In genomic region chr4:153620352-153620751, GRCh38 we compare ENCODE assay signal across 12 cellular contexts.
DNase-seq lines count a peak whose midpoint lies in the region; ATAC-seq, FAIRE-seq and TF ChIP-seq lines count a peak whose summit lies in the region.
"Had no signal": no experiment of that assay in that cellular context is flagged by ENCODE, and none has a peak within 500 bp of the region (broad histone marks: within the 10 kb centered on the region; RNA-seq: fewer than 3 reads in every experiment).

No MANE protein-coding gene starts in this region.

- no peaks in the 10 kb centered on the region for H3K27me3 Mint-ChIP-seq in activated naive CD4-positive, alpha-beta T cell treated with anti-CD3 and anti-CD28 coated beads for 36 hours (ENCODE audit: low read depth)
- H3K27me3 Mint-ChIP-seq in activated naive CD4-positive, alpha-beta T cell treated with anti-CD3 and anti-CD28 coated beads, Interleukin-2, amount 10 ng/mL, durations not matched to agents 7 days and 5 days: no peaks in the 10 kb centered on the region
- no peaks in the 10 kb centered on the region for H3K27me3 Mint-ChIP-seq in stimulated activated memory B cell treated with anti-CD40 and anti-IgM and Interleukin-4, amounts not matched to agents 10 μg/mL and 1 μg/mL and 100 μg/mL, for 72 hours

- peaks cover 67% of the 10 kb centered on the region for H3K36me3 Mint-ChIP-seq in activated naive CD4-positive, alpha-beta T cell treated with anti-CD3 and anti-CD28 coated beads for 36 hours (ENCODE audit: low read depth)
- peaks cover 65% of the 10 kb centered on the region for H3K36me3 Mint-ChIP-seq in activated naive CD4-positive, alpha-beta T cell treated with anti-CD3 and anti-CD28 coated beads, Interleukin-2, amount 10 ng/mL, durations not matched to agents 7 days and 5 days
- peaks cover 64% of the 10 kb centered on the region for H3K36me3 Mint-ChIP-seq in stimulated activated memory B cell treated with anti-CD40 and anti-IgM and Interleukin-4, amounts not matched to agents 10 μg/mL and 1 μg/mL and 100 μg/mL, for 72 hours

- peaks cover 39% of the 10 kb centered on the region for H3K4me1 Mint-ChIP-seq in activated naive CD4-positive, alpha-beta T cell treated with anti-CD3 and anti-CD28 coated beads for 36 hours (ENCODE audit: low read depth)
- peaks cover 19% of the 10 kb centered on the region for H3K4me1 Mint-ChIP-seq in activated naive CD4-positive, alpha-beta T cell treated with anti-CD3 and anti-CD28 coated beads, Interleukin-2, amount 10 ng/mL, durations not matched to agents 7 days and 5 days
- H3K4me1 Mint-ChIP-seq in stimulated activated memory B cell treated with anti-CD40 and anti-IgM and Interleukin-4, amounts not matched to agents 10 μg/mL and 1 μg/mL and 100 μg/mL, for 72 hours: peaks cover 25% of the 10 kb centered on the region

- FAIRE-seq in GM19239 (lab: Jason Lieb, UNC): no peak

- ATAC-seq in SK-N-SH treated with all-trans-retinoic acid at 6 μM for 48 hours: peak; percentile 53
- no peak for ATAC-seq in stimulated activated memory B cell treated with anti-CD40 and anti-IgM and Interleukin-4, amounts not matched to agents 10 μg/mL and 1 μg/mL and 100 μg/mL, for 72 hours

- no peak for DNase-seq in activated naive CD4-positive, alpha-beta T cell treated with anti-CD3 and anti-CD28 coated beads for 36 hours
- no peak for DNase-seq in activated naive CD4-positive, alpha-beta T cell treated with anti-CD3 and anti-CD28 coated beads, Interleukin-2, amount 10 ng/mL, durations not matched to agents 7 days and 5 days
- DNase-seq in fibroblast of gingiva (ENCODE audit: low read depth) (peak; percentile 60), DMS79 (lab: John Stamatoyannopoulos, UW) (no peak), GM19239 (ENCODE audit: insufficient read length, low spot score) (no peak)
- no peak for DNase-seq in stimulated activated CD4-positive, alpha-beta T cell treated with anti-CD3 and anti-CD28 coated beads, Interleukin-4, amount 100 ng/mL, for 4 hours
- DNase-seq: DMS153; NCI-H1105 treated with DMSO at 0.1 percent for 48 hours; NCI-H2227 treated with DMSO at 0.1 percent for 48 hours; stimulated activated naive CD4-positive, alpha-beta T cell treated with Interleukin-2 at 50 U/mL for 16 hours had no signal

- intact Hi-C loops in activated naive CD4-positive, alpha-beta T cell treated with anti-CD3 and anti-CD28 coated beads for 36 hours (cut with micrococcal nuclease): no loop called here

- H3K9me3 Mint-ChIP-seq in activated naive CD4-positive, alpha-beta T cell treated with anti-CD3 and anti-CD28 coated beads for 36 hours: peaks cover 2% of the 10 kb centered on the region
- no peaks in the 10 kb centered on the region for H3K9me3 Mint-ChIP-seq in activated naive CD4-positive, alpha-beta T cell treated with anti-CD3 and anti-CD28 coated beads, Interleukin-2, amount 10 ng/mL, durations not matched to agents 7 days and 5 days
- H3K9me3 Mint-ChIP-seq in stimulated activated memory B cell treated with anti-CD40 and anti-IgM and Interleukin-4, amounts not matched to agents 10 μg/mL and 1 μg/mL and 100 μg/mL, for 72 hours: no peaks in the 10 kb centered on the region

- peak overlapping the region; percentile 70 for H3K27ac Mint-ChIP-seq in activated naive CD4-positive, alpha-beta T cell treated with anti-CD3 and anti-CD28 coated beads for 36 hours
- no peak overlapping the region for H3K27ac Mint-ChIP-seq in activated naive CD4-positive, alpha-beta T cell treated with anti-CD3 and anti-CD28 coated beads, Interleukin-2, amount 10 ng/mL, durations not matched to agents 7 days and 5 days
- peak overlapping the region; percentile 49 for H3K27ac Mint-ChIP-seq in stimulated activated memory B cell treated with anti-CD40 and anti-IgM and Interleukin-4, amounts not matched to agents 10 μg/mL and 1 μg/mL and 100 μg/mL, for 72 hours

- H3K4me3 Mint-ChIP-seq in activated naive CD4-positive, alpha-beta T cell treated with anti-CD3 and anti-CD28 coated beads for 36 hours: no peak overlapping the region
- no peak overlapping the region for H3K4me3 Mint-ChIP-seq in activated naive CD4-positive, alpha-beta T cell treated with anti-CD3 and anti-CD28 coated beads, Interleukin-2, amount 10 ng/mL, durations not matched to agents 7 days and 5 days
- no peak overlapping the region for H3K4me3 Mint-ChIP-seq in stimulated activated memory B cell treated with anti-CD40 and anti-IgM and Interleukin-4, amounts not matched to agents 10 μg/mL and 1 μg/mL and 100 μg/mL, for 72 hours

- CTCF ChIA-PET in activated naive CD4-positive, alpha-beta T cell treated with anti-CD3 and anti-CD28 coated beads for 36 hours (lab: Charles Lee): interaction anchor here (0.9 to 1.9 kb wide), 2 partner anchors 29 to 187 kb away, joined by 4 to 5 read pairs; no protein-coding TSS in a partner anchor
- CTCF ChIA-PET in activated naive CD4-positive, alpha-beta T cell treated with anti-CD3 and anti-CD28 coated beads, Interleukin-2, amount 10 ng/mL, durations not matched to agents 7 days and 5 days (lab: Charles Lee): interaction anchor here (1.5 kb wide), 1 partner anchor 29 kb away, joined by 4 read pairs; no protein-coding TSS in a partner anchor

TF ChIP-seq in SK-N-SH treated with all-trans-retinoic acid at 6 μM for 48 hours, 23 proteins besides CTCF, POLR2A, EP300 and RAD21 (continues in another document):
- no peak for TF ChIP-seq ZFP3 (CRISPR knock-in tag; IDR thresholded peaks at IDR 0.05)
- no peak for TF ChIP-seq BACH2 (CRISPR knock-in tag; IDR thresholded peaks at IDR 0.05; ENCODE audit: borderline replicate concordance)
- no peak for TF ChIP-seq ZNF565 (CRISPR knock-in tag; conservative IDR thresholded peaks at IDR 0.05; ENCODE audit: low read depth)
- TF ChIP-seq GLIS3 (CRISPR knock-in tag; IDR thresholded peaks at IDR 0.05): no peak
- TF ChIP-seq ESRRG (CRISPR knock-in tag; IDR thresholded peaks at IDR 0.05): no peak
- no peak for TF ChIP-seq TSHZ2 (CRISPR knock-in tag; IDR thresholded peaks at IDR 0.05)
- TF ChIP-seq CSDC2 (CRISPR knock-in tag; IDR thresholded peaks at IDR 0.05): no peak
- no peak for TF ChIP-seq PATZ1 (CRISPR knock-in tag; IDR thresholded peaks at IDR 0.05; ENCODE audit: borderline replicate concordance)
- no peak for TF ChIP-seq POU6F1 (CRISPR knock-in tag; IDR thresholded peaks at IDR 0.05; ENCODE audit: borderline replicate concordance, low read depth)
- TF ChIP-seq TOX (CRISPR knock-in tag; IDR thresholded peaks at IDR 0.05; ENCODE audit: borderline replicate concordance): no peak
